ENCODE assay signal across 8 cellular contexts in genomic region chr6:26473758-26474438, GRCh38. TPM values are rescaled to one million over a fixed set of nuclear protein-coding genes. Genes with fewer than 3 reads are reported as not detected.
A peak's percentile ranks its signal among the peaks of the same experiment; 100 is the strongest.
DNase-seq lines count a peak whose midpoint lies in the region; ATAC-seq and TF ChIP-seq lines count a peak whose summit lies in the region.

No MANE protein-coding gene starts in this region.

- peak overlapping the region; percentile 54 for H3K9ac ChIP-seq in PC-3 (ENCODE audit: low read length)

- H3K4me3 Mint-ChIP-seq in activated T-cell treated with anti-CD3 and anti-CD28 coated beads, Interleukin-2, amount 50 U/mL, for 24 hours: peak overlapping the region; percentile 98
- H3K4me3 Mint-ChIP-seq in naive B cell: peak overlapping the region; percentile 89 to 98 (median 97)
- H3K4me3 Mint-ChIP-seq in stimulated activated effector memory CD8-positive, alpha-beta T cell treated with anti-CD3 and anti-CD28 coated beads, Interleukin-12 subunit alpha, Interleukin-12 subunit beta, amount 100 ng/mL, for 72 hours: peak overlapping the region; percentile 94

- H3K36me3 ChIP-seq in PC-3 (ENCODE audit: low read depth, low read length) (no peaks in the 10 kb centered on the region), esophagus muscularis mucosa (peaks cover under 1 to 7% (median 3%) of the 10 kb centered on the region in 4 donors)

- H3K9me3 Mint-ChIP-seq in activated T-cell treated with anti-CD3 and anti-CD28 coated beads, Interleukin-2, amount 50 U/mL, for 24 hours: peaks cover 10% of the 10 kb centered on the region
- peaks cover 0 to 11% (median 7%) of the 10 kb centered on the region in 7 donors for H3K9me3 Mint-ChIP-seq in naive B cell
- H3K9me3 Mint-ChIP-seq in stimulated activated effector memory CD8-positive, alpha-beta T cell treated with anti-CD3 and anti-CD28 coated beads, Interleukin-12 subunit alpha, Interleukin-12 subunit beta, amount 100 ng/mL, for 72 hours: peaks cover 10% of the 10 kb centered on the region

- H3K4me1 ChIP-seq in PC-3 (ENCODE audit: insufficient read depth, low read length): peaks cover 30% of the 10 kb centered on the region
- peaks cover 15 to 26% (median 22%) of the 10 kb centered on the region in 4 donors for H3K4me1 ChIP-seq in esophagus muscularis mucosa

- no peaks in the 10 kb centered on the region for H3K79me2 ChIP-seq in PC-3 (ENCODE audit: low read length)

- TF ChIP-seq POLR2A in esophagus muscularis mucosa (IDR thresholded peaks at IDR 0.05; ENCODE audit: low read depth): peak; percentile 31

- peak overlapping the region; percentile 78 for H3K4me2 ChIP-seq in PC-3 (ENCODE audit: low read length)

- TF ChIP-seq CTCF in PC-3 (conservative IDR thresholded peaks at IDR 0.05; ENCODE audit: low read depth, low read length) (no peak), esophagus muscularis mucosa (IDR thresholded peaks at IDR 0.05) (no peak)

- TF ChIP-seq EP300 in esophagus muscularis mucosa (IDR thresholded peaks at IDR 0.05): no peak

- peak overlapping the region; percentile 100 for H3K27ac Mint-ChIP-seq in activated T-cell treated with anti-CD3 and anti-CD28 coated beads, Interleukin-2, amount 50 U/mL, for 24 hours
- H3K27ac Mint-ChIP-seq in naive B cell: peak overlapping the region; percentile 98 to 99 (median 99)
- H3K27ac Mint-ChIP-seq in stimulated activated effector memory CD8-positive, alpha-beta T cell treated with anti-CD3 and anti-CD28 coated beads, Interleukin-12 subunit alpha, Interleukin-12 subunit beta, amount 100 ng/mL, for 72 hours: peak overlapping the region; percentile 99

- H3K27me3 ChIP-seq in PC-3 (ENCODE audit: low read length) (no peaks in the 10 kb centered on the region), esophagus muscularis mucosa (no peaks in the 10 kb centered on the region)

- under 1% methylated on average over 12 of the region's 12 CpGs for WGBS in esophagus muscularis mucosa

- H3K4me3 ChIP-seq in PC-3 (ENCODE audit: low read length) (peak overlapping the region; percentile 68), esophagus muscularis mucosa (peak overlapping the region; percentile 42 to 62 (median 57))

- H3K27me3 Mint-ChIP-seq in activated T-cell treated with anti-CD3 and anti-CD28 coated beads, Interleukin-2, amount 50 U/mL, for 24 hours: no peaks in the 10 kb centered on the region
- H3K27me3 Mint-ChIP-seq in naive B cell: no peaks in the 10 kb centered on the region

- H2AFZ ChIP-seq in PC-3 (ENCODE audit: low read length): peak overlapping the region; percentile 85

- H3F3A ChIP-seq in PC-3 (ENCODE audit: low read length, unreplicated experiment): no peaks in the 10 kb centered on the region

- H3K9me3 ChIP-seq in PC-3 (ENCODE audit: low read length): no peaks in the 10 kb centered on the region
- H3K9me3 ChIP-seq in esophagus muscularis mucosa: no peaks in the 10 kb centered on the region

- peaks cover 45% of the 10 kb centered on the region for H3K4me1 Mint-ChIP-seq in activated T-cell treated with anti-CD3 and anti-CD28 coated beads, Interleukin-2, amount 50 U/mL, for 24 hours (ENCODE audit: low read depth)
- H3K4me1 Mint-ChIP-seq in naive B cell: peaks cover 61 to 73% (median 63%) of the 10 kb centered on the region in 3 donors
- H3K4me1 Mint-ChIP-seq in stimulated activated effector memory CD8-positive, alpha-beta T cell treated with anti-CD3 and anti-CD28 coated beads, Interleukin-12 subunit alpha, Interleukin-12 subunit beta, amount 100 ng/mL, for 72 hours: peaks cover 39% of the 10 kb centered on the region

- H3K27ac ChIP-seq in PC-3 (ENCODE audit: low read length) (peak overlapping the region; percentile 52), esophagus muscularis mucosa (replicated peaks in 1 of 4) (peak overlapping the region; percentile 89 to 94 (median 89))

- CTCF ChIA-PET in PC-3 (lab: Charles Lee): interaction anchor here (0.5 kb wide), 1 partner anchor 215 kb away, joined by 4 read pairs; no protein-coding TSS in a partner anchor

- no peaks in the 10 kb centered on the region for H3K9me2 ChIP-seq in PC-3 (replicated peaks; ENCODE audit: low read length)

- peaks cover 58% of the 10 kb centered on the region for H3K36me3 Mint-ChIP-seq in activated T-cell treated with anti-CD3 and anti-CD28 coated beads, Interleukin-2, amount 50 U/mL, for 24 hours (ENCODE audit: low read depth)
- H3K36me3 Mint-ChIP-seq in naive B cell: peaks cover 3 to 14% of the 10 kb centered on the region in 2 donors
- peaks cover 33% of the 10 kb centered on the region for H3K36me3 Mint-ChIP-seq in stimulated activated effector memory CD8-positive, alpha-beta T cell treated with anti-CD3 and anti-CD28 coated beads, Interleukin-12 subunit alpha, Interleukin-12 subunit beta, amount 100 ng/mL, for 72 hours

- peak; percentile 85 for ATAC-seq in GM21360 (IDR thresholded peaks at IDR 0.05; ENCODE audit: unreplicated experiment)
- ATAC-seq in PC-3: peak; percentile 94
- ATAC-seq in naive B cell (ENCODE audit: low read depth in 2 of 2): peak; percentile 89 to 92
- peak; percentile 97 for ATAC-seq in stimulated activated effector memory CD8-positive, alpha-beta T cell treated with anti-CD3 and anti-CD28 coated beads, Interleukin-12 subunit alpha, Interleukin-12 subunit beta, amount 100 ng/mL, for 72 hours

- intact Hi-C loops in PC-3 (cut with micrococcal nuclease) (loop anchor here (1.0 kb wide), 1 partner anchor 17 kb away; the partner anchor contains the start of gene BTN2A1), esophagus muscularis mucosa (cut with DNase I) (loop anchor here (5.0 kb wide), 1 partner anchor 52 kb away; no protein-coding TSS in a partner anchor)

- no TSS peak for BruUV-seq in PC-3 (replicated peaks; lab: Mats Ljungman, UMichigan)

- POLR2A ChIA-PET in PC-3 (lab: Charles Lee; ENCODE audit: unreplicated experiment): interaction anchor here (0.5 to 0.8 kb wide), 5 partner anchors 59 to 1368 kb away, joined by 3 to 5 read pairs (median 4); no protein-coding TSS in a partner anchor

- DNase-seq in COLO829 (ENCODE audit: low spot score) (peak; percentile 95), HT-29 (ENCODE audit: low spot score) (peak; percentile 95), PC-3 (peak; percentile 94), esophagus muscularis mucosa (ENCODE audit: extremely low spot score) (peak; percentile 95), naive B cell (peak; percentile 87)
- peak; percentile 73 for DNase-seq in activated T-cell treated with anti-CD3 and anti-CD28 coated beads, Interleukin-2, amount 50 U/mL, for 24 hours
- peak; percentile 53 to 86 for DNase-seq in stimulated activated effector memory CD8-positive, alpha-beta T cell treated with anti-CD3 and anti-CD28 coated beads, Interleukin-12 subunit alpha, Interleukin-12 subunit beta, amount 100 ng/mL, for 72 hours (ENCODE audit: low spot score in 2 of 2)

- H4K20me1 ChIP-seq in PC-3 (ENCODE audit: low read length): no peaks in the 10 kb centered on the region

RNA-seq across cellular contexts. Expression of gene BTN2A1, which starts 16.1 kb away (rescaled TPM):
- 8.0 and 9.4 TPM in 2 replicates for total RNA-seq in HT-29 (2014; rRNA removed; shearing (Covaris generic))
- total RNA-seq in PC-3 (2014; rRNA removed): 13.1 and 14.6 TPM in 2 replicates
- 10 to 100 TPM; 17.9 to 22.9 (median 21.4) TPM for total RNA-seq in esophagus muscularis mucosa
- 10 to 100 TPM in 5 of 6 donors, 1 to 10 TPM in 1; 8.4 to 21.4 (median 13.0) TPM for polyA plus RNA-seq in naive B cell (ENCODE audit: low read depth in 6 of 6)

RNA-seq across cellular contexts. Expression of gene BTN1A1, which starts 26.2 kb away (rescaled TPM):
- total RNA-seq in HT-29 (2014; rRNA removed; shearing (Covaris generic)): not detected in 2 replicates
- not detected in 2 replicates for total RNA-seq in PC-3 (2014; rRNA removed)
- not detected for total RNA-seq in esophagus muscularis mucosa
- polyA plus RNA-seq in naive B cell (ENCODE audit: low read depth in 6 of 6): under 1 TPM in 2 of 6 donors, not detected in 4; 0.19 to 0.25 TPM

RNA-seq across cellular contexts. Expression of gene BTN3A3, which starts 33.6 kb away (rescaled TPM):
- 1.3 and 3.7 TPM in 2 replicates for total RNA-seq in HT-29 (2014; rRNA removed; shearing (Covaris generic))
- 5.0 and 10.1 TPM in 2 replicates for total RNA-seq in PC-3 (2014; rRNA removed)
- 10 to 100 TPM in 1 of 4 donors, 1 to 10 TPM in 3; 5.0 to 10.2 (median 7.1) TPM for total RNA-seq in esophagus muscularis mucosa
- 10 to 100 TPM; 20.3 to 39.2 (median 27.3) TPM for polyA plus RNA-seq in naive B cell (ENCODE audit: low read depth in 6 of 6)

Comparison
In these comparisons a context has a peak if more than half of its experiments do, and no peak if none do; other contexts are left out.
1. Peak in every context shown above with its lines: DNase-seq, ATAC-seq, H3K4me3 ChIP-seq and H3K27ac ChIP-seq.